ENCODE assay signal across 2 cellular contexts in genomic region chr22:26618487-26618886, GRCh38.
TF ChIP-seq lines count a peak whose summit lies in the region.

No MANE protein-coding gene starts in this region.

TF ChIP-seq in IMR-90, 13 proteins besides CTCF, POLR2A, EP300 and RAD21:
- TF ChIP-seq MAFK (IDR thresholded peaks at IDR 0.05; ENCODE audit: low read depth, low read length) (no peak), ELK1 (IDR thresholded peaks at IDR 0.05; ENCODE audit: borderline replicate concordance, low read depth, low read length) (no peak), CHD1 (IDR thresholded peaks at IDR 0.05; ENCODE audit: low read depth, low read length) (no peak)

TF ChIP-seq in H1, 55 proteins besides CTCF, POLR2A, EP300 and RAD21:
- TF ChIP-seq MAX (IDR thresholded peaks at IDR 0.05) (no peak), YY1 (IDR thresholded peaks at IDR 0.05; ENCODE audit: low read depth, low read length) (no peak), HDAC2 (IDR thresholded peaks at IDR 0.05; ENCODE audit: borderline replicate concordance in 1 of 2, low read depth in 2 of 2, low read length in 2 of 2) (peak in 1 of 2 experiments; percentile 41; a peak in 1 of 4 replicates), SIX5 (IDR thresholded peaks at IDR 0.05; ENCODE audit: low read depth, low read length) (no peak), KDM1A (IDR thresholded peaks at IDR 0.05; ENCODE audit: borderline replicate concordance, low read length) (peak; percentile 95), RFX5 (IDR thresholded peaks at IDR 0.05; ENCODE audit: borderline replicate concordance, low read depth, low read length) (no peak), NANOG (IDR thresholded peaks at IDR 0.05; ENCODE audit: insufficient read depth, low read depth, low read length, poor library complexity, severe bottlenecking) (no peak), RXRA (IDR thresholded peaks at IDR 0.05; ENCODE audit: insufficient read depth, low read depth, low read length) (no peak), TBP (IDR thresholded peaks at IDR 0.05; ENCODE audit: low read depth, low read length) (no peak)
